23 cellular contexts compared by ENCODE assay signal in the genomic region with DNA sequence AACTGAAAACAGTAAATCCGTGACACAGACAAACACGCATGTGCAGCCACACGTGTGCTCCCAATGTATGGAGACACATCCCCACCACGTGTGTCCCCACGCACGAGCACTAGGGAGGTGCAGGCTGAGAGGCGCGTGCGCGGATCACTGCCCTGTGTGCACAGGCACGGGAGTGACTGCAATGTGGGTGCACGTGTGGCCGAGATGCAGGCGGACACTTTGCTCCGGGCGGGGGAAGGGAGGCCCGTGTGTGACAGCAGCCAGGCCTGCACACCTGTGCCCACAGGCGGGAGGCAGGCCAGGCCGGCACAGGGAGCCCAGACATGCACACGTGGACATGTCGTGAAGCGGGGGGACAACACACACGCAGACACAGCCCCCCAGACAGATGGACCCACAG.
"Had no signal": no experiment of that assay in that cellular context is flagged by ENCODE, and none has a peak within 500 bp of the region (broad histone marks: within the 10 kb centered on the region; RNA-seq: fewer than 3 reads in every experiment).

No MANE protein-coding gene starts in this region.

- H3K4me1 ChIP-seq: breast epithelium, Peyer's patch had no signal

- ATAC-seq: activated CD4-positive, alpha-beta T cell treated with anti-CD3 and anti-CD28 coated beads for 36 hours; activated CD8-positive, alpha-beta T cell treated with anti-CD3 and anti-CD28 coated beads, Interleukin-2, amount 10 ng/mL, durations not matched to agents 7 days and 5 days; T-cell had no signal

- DNase-seq: activated CD4-positive, alpha-beta T cell treated with anti-CD3 and anti-CD28 coated beads for 36 hours; activated CD8-positive, alpha-beta memory T cell treated with anti-CD3 and anti-CD28 coated beads, Interleukin-2, amount 50 U/mL, for 48 hours; activated CD8-positive, alpha-beta T cell treated with anti-CD3 and anti-CD28 coated beads, Interleukin-2, amount 10 ng/mL, durations not matched to agents 7 days and 5 days; activated naive CD4-positive, alpha-beta T cell; activated T-cell treated with anti-CD3 and anti-CD28 coated beads, Interleukin-2, amount 50 U/mL, for 1 hour; aorta; caudate nucleus; Karpas-422; MM.1S; NCI-H1105; NCI-H1436; NCI-H1694 treated with DMSO at 0.1 percent for 48 hours; NCI-H2081; NCI-H510A treated with DMSO at 0.1 percent for 48 hours; NCI-H69; Peyer's patch; SHP77 treated with DMSO at 0.1 percent for 48 hours; T-cell; T-helper 2 cell; T1000; WERI-Rb-1 had no signal

- H3K4me1 Mint-ChIP-seq: activated CD4-positive, alpha-beta T cell treated with anti-CD3 and anti-CD28 coated beads for 36 hours; activated naive CD4-positive, alpha-beta T cell treated with anti-CD3 and anti-CD28 coated beads, Interleukin-2, amount 50 U/mL, for 24 hours; T-cell had no signal

- H3K9me3 ChIP-seq: breast epithelium, Peyer's patch had no signal

- H3K4me3 ChIP-seq: breast epithelium, Peyer's patch had no signal

- H3K9me3 Mint-ChIP-seq: activated naive CD4-positive, alpha-beta T cell treated with anti-CD3 and anti-CD28 coated beads, Interleukin-2, amount 50 U/mL, for 24 hours; T-cell had no signal

- H3K27ac Mint-ChIP-seq: activated CD4-positive, alpha-beta T cell treated with anti-CD3 and anti-CD28 coated beads for 36 hours; activated CD8-positive, alpha-beta T cell treated with anti-CD3 and anti-CD28 coated beads, Interleukin-2, amount 10 ng/mL, durations not matched to agents 7 days and 5 days; activated naive CD4-positive, alpha-beta T cell treated with anti-CD3 and anti-CD28 coated beads, Interleukin-2, amount 50 U/mL, for 24 hours; T-cell had no signal

- H3K27me3 ChIP-seq: breast epithelium, Peyer's patch had no signal

- H3K36me3 ChIP-seq: breast epithelium had no signal

- H3K27me3 Mint-ChIP-seq: activated CD4-positive, alpha-beta T cell treated with anti-CD3 and anti-CD28 coated beads for 36 hours; activated naive CD4-positive, alpha-beta T cell treated with anti-CD3 and anti-CD28 coated beads, Interleukin-2, amount 50 U/mL, for 24 hours had no signal

- H3K27ac ChIP-seq: breast epithelium, Peyer's patch, WERI-Rb-1 had no signal

- H3K4me3 Mint-ChIP-seq: activated CD4-positive, alpha-beta T cell treated with anti-CD3 and anti-CD28 coated beads for 36 hours; activated CD8-positive, alpha-beta T cell treated with anti-CD3 and anti-CD28 coated beads, Interleukin-2, amount 10 ng/mL, durations not matched to agents 7 days and 5 days; activated naive CD4-positive, alpha-beta T cell treated with anti-CD3 and anti-CD28 coated beads, Interleukin-2, amount 50 U/mL, for 24 hours; T-cell had no signal

- H3K36me3 Mint-ChIP-seq: activated naive CD4-positive, alpha-beta T cell treated with anti-CD3 and anti-CD28 coated beads, Interleukin-2, amount 50 U/mL, for 24 hours; T-cell had no signal
